In the genomic region with DNA sequence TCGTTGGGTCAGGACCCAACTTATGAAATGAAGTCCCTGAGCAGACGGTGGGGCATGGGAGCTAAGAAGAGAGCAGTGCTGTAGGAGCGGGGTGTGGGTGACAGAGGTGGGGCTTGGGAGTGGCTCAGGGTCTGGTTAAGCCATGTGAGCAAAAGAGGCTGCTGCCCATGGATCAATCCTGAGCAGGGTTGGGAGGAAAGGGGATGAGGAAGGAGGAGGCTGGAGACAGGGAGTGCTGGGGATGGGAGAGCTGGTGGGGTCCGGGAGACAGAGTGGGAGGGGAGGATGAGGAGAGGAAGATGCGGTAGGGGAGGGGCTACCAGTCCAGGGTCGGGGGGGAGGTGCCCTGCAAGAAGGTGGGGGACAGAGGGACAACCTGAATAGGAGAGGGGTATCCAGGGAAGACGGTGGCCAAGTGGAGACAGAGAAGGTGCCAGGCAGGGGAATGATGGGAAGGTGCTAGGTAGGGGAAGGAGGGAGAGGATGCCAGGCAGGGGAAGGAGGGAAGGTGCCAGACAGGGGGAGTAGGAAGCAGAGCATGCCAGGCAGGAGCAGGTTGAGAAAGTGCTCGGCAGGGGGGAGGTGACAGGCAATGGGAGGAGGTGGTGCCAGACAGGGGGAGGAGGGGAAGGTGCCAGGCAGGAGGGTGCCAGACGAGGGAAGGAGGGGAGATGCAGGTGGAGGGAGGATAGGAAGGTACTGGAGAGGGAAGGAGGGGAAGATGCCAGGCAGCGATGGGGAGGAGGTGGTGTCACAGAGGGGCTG, we compare ENCODE assay signal across 1 cellular context.
TF ChIP-seq lines count a peak whose summit lies in the region.

No MANE protein-coding gene starts in this region.

TF ChIP-seq in GM23338, 12 proteins besides CTCF, POLR2A, EP300 and RAD21 (continued from another document):
- TF ChIP-seq, protein P1, sequence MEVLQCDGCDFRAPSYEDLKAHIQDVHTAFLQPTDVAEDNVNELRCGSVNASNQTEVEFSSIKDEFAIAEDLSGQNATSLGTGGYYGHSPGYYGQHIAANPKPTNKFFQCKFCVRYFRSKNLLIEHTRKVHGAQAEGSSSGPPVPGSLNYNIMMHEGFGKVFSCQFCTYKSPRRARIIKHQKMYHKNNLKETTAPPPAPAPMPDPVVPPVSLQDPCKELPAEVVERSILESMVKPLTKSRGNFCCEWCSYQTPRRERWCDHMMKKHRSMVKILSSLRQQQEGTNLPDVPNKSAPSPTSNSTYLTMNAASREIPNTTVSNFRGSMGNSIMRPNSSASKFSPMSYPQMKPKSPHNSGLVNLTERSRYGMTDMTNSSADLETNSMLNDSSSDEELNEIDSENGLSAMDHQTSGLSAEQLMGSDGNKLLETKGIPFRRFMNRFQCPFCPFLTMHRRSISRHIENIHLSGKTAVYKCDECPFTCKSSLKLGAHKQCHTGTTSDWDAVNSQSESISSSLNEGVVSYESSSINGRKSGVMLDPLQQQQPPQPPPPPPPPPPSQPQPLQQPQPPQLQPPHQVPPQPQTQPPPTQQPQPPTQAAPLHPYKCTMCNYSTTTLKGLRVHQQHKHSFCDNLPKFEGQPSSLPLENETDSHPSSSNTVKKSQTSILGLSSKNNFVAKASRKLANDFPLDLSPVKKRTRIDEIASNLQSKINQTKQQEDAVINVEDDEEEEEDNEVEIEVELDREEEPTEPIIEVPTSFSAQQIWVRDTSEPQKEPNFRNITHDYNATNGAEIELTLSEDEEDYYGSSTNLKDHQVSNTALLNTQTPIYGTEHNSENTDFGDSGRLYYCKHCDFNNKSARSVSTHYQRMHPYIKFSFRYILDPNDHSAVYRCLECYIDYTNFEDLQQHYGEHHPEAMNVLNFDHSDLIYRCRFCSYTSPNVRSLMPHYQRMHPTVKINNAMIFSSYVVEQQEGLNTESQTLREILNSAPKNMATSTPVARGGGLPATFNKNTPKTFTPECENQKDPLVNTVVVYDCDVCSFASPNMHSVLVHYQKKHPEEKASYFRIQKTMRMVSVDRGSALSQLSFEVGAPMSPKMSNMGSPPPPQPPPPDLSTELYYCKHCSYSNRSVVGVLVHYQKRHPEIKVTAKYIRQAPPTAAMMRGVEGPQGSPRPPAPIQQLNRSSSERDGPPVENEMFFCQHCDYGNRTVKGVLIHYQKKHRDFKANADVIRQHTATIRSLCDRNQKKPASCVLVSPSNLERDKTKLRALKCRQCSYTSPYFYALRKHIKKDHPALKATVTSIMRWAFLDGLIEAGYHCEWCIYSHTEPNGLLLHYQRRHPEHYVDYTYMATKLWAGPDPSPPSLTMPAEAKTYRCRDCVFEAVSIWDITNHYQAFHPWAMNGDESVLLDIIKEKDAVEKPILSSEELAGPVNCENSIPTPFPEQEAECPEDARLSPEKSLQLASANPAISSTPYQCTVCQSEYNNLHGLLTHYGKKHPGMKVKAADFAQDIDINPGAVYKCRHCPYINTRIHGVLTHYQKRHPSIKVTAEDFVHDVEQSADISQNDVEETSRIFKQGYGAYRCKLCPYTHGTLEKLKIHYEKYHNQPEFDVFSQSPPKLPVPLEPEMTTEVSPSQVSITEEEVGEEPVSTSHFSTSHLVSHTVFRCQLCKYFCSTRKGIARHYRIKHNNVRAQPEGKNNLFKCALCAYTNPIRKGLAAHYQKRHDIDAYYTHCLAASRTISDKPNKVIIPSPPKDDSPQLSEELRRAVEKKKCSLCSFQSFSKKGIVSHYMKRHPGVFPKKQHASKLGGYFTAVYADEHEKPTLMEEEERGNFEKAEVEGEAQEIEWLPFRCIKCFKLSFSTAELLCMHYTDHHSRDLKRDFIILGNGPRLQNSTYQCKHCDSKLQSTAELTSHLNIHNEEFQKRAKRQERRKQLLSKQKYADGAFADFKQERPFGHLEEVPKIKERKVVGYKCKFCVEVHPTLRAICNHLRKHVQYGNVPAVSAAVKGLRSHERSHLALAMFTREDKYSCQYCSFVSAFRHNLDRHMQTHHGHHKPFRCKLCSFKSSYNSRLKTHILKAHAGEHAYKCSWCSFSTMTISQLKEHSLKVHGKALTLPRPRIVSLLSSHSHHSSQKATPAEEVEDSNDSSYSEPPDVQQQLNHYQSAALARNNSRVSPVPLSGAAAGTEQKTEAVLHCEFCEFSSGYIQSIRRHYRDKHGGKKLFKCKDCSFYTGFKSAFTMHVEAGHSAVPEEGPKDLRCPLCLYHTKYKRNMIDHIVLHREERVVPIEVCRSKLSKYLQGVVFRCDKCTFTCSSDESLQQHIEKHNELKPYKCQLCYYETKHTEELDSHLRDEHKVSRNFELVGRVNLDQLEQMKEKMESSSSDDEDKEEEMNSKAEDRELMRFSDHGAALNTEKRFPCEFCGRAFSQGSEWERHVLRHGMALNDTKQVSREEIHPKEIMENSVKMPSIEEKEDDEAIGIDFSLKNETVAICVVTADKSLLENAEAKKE (CRISPR knock-in tag; IDR thresholded peaks at IDR 0.05) = no peak
- no peak for TF ChIP-seq NANOG (IDR thresholded peaks at IDR 0.05; ENCODE audit: borderline replicate concordance)
